ENCODE assay signal across 1 cellular context in the genomic region with DNA sequence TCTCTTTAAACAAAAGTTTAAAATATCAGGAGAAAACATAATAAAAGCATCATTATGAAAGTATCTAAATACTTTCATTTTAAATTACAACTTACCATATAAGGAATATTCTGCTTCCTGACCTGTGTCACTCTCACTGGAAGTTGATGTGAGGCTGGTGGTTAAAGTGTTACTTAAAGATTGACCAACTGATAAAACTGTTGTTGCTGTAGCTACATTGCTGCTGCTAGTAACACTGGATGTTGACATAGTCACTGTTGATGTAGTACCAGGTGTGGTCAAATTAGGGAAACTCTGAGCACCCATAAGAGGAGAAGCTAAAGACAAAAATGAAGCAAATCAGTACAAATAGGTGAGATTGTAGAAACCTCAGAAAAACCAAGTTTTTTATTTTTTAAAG.
A peak's percentile ranks its signal among the peaks of the same experiment; 100 is the strongest.
TF ChIP-seq lines count a peak whose summit lies in the region.

No MANE protein-coding gene starts in this region.

TF ChIP-seq in HepG2, 621 proteins besides CTCF, POLR2A, EP300 and RAD21 (continued from another document):
- TF ChIP-seq, protein P1, sequence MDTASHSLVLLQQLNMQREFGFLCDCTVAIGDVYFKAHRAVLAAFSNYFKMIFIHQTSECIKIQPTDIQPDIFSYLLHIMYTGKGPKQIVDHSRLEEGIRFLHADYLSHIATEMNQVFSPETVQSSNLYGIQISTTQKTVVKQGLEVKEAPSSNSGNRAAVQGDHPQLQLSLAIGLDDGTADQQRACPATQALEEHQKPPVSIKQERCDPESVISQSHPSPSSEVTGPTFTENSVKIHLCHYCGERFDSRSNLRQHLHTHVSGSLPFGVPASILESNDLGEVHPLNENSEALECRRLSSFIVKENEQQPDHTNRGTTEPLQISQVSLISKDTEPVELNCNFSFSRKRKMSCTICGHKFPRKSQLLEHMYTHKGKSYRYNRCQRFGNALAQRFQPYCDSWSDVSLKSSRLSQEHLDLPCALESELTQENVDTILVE (CRISPR knock-in tag; IDR thresholded peaks at IDR 0.05), result peak; percentile 19; the same call in 1 of the 2 replicates
- no peak for TF ChIP-seq PHF20 (CRISPR knock-in tag; IDR thresholded peaks at IDR 0.05)
- TF ChIP-seq ZSCAN9 (CRISPR knock-in tag; IDR thresholded peaks at IDR 0.05; ENCODE audit: borderline replicate concordance), result no peak
- peak; percentile 56; the same call in 1 of the 2 replicates for TF ChIP-seq MIER3 (CRISPR knock-in tag; IDR thresholded peaks at IDR 0.05; ENCODE audit: borderline replicate concordance)
- no peak for TF ChIP-seq ZNF773 (CRISPR knock-in tag; IDR thresholded peaks at IDR 0.05; ENCODE audit: borderline replicate concordance)
- TF ChIP-seq CEBPB (IDR thresholded peaks at IDR 0.05; ENCODE audit: borderline replicate concordance, low read depth, low read length), result no peak; the same call in 1 of the 2 replicates
- no peak for TF ChIP-seq PAF1 (CRISPR knock-in tag; IDR thresholded peaks at IDR 0.05)
- TF ChIP-seq, protein P2, sequence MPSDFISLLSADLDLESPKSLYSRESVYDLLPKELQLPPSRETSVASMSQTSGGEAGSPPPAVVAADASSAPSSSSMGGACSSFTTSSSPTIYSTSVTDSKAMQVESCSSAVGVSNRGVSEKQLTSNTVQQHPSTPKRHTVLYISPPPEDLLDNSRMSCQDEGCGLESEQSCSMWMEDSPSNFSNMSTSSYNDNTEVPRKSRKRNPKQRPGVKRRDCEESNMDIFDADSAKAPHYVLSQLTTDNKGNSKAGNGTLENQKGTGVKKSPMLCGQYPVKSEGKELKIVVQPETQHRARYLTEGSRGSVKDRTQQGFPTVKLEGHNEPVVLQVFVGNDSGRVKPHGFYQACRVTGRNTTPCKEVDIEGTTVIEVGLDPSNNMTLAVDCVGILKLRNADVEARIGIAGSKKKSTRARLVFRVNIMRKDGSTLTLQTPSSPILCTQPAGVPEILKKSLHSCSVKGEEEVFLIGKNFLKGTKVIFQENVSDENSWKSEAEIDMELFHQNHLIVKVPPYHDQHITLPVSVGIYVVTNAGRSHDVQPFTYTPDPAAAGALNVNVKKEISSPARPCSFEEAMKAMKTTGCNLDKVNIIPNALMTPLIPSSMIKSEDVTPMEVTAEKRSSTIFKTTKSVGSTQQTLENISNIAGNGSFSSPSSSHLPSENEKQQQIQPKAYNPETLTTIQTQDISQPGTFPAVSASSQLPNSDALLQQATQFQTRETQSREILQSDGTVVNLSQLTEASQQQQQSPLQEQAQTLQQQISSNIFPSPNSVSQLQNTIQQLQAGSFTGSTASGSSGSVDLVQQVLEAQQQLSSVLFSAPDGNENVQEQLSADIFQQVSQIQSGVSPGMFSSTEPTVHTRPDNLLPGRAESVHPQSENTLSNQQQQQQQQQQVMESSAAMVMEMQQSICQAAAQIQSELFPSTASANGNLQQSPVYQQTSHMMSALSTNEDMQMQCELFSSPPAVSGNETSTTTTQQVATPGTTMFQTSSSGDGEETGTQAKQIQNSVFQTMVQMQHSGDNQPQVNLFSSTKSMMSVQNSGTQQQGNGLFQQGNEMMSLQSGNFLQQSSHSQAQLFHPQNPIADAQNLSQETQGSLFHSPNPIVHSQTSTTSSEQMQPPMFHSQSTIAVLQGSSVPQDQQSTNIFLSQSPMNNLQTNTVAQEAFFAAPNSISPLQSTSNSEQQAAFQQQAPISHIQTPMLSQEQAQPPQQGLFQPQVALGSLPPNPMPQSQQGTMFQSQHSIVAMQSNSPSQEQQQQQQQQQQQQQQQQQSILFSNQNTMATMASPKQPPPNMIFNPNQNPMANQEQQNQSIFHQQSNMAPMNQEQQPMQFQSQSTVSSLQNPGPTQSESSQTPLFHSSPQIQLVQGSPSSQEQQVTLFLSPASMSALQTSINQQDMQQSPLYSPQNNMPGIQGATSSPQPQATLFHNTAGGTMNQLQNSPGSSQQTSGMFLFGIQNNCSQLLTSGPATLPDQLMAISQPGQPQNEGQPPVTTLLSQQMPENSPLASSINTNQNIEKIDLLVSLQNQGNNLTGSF (CRISPR knock-in tag; IDR thresholded peaks at IDR 0.05), result no peak
